ENCODE assay signal across 33 cellular contexts in the genomic region with DNA sequence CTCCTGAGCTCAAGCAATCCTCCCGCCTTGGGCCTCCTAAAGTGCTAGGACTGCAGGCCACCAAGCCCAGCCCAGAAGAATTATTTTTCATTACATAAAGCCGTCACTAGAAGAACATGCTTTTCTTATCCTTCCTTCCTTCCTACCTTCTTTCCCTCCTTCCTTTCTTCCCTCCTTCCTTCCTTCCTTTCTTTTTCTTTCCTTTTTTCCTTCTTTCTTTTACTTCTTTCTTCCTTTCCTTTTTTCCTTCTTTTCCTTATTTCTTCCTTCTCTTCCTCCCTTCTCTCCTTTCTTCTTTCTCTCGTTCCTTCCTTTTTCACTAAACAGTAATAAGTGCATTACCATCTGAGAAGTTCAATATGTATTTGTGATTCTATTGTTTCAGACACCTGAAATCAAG.
"Had no signal": no experiment of that assay in that cellular context is flagged by ENCODE, and none has a peak within 500 bp of the region (broad histone marks: within the 10 kb centered on the region; RNA-seq: fewer than 3 reads in every experiment).

No MANE protein-coding gene starts in this region.

- FAIRE-seq: astrocyte, bronchial epithelial cell had no signal

- H3K27ac ChIP-seq: adrenal gland, ascending aorta, body of pancreas, brain microvascular endothelial cell, breast epithelium, cardiac muscle cell had no signal

- H3K36me3 ChIP-seq: adrenal gland, brain microvascular endothelial cell, breast epithelium had no signal

- H3K4me3 ChIP-seq: adrenal gland, ascending aorta, body of pancreas, breast epithelium, cardiac muscle cell had no signal

- H3K4me1 ChIP-seq: adrenal gland, ascending aorta, body of pancreas, breast epithelium had no signal

- ATAC-seq: activated naive CD4-positive, alpha-beta T cell treated with anti-CD3 and anti-CD28 coated beads, Interleukin-2, amount 50 U/mL, for 72 hours; activated naive CD8-positive, alpha-beta T cell treated with anti-CD3 and anti-CD28 coated beads, Interleukin-2, amount 50 U/mL, for 24 hours; activated T-cell treated with anti-CD3 and anti-CD28 coated beads, Interleukin-2, amount 50 U/mL, for 4 hours; activated T-cell treated with anti-CD3 and anti-CD28 coated beads, Interleukin-2, amount 50 U/mL, for 72 hours; activated T-helper 17 cell treated with anti-CD3 and anti-CD28 coated beads, Interleukin-2, amount 50 U/mL, for 72 hours; body of pancreas had no signal

- H3K9me3 ChIP-seq: adrenal gland, ascending aorta, body of pancreas, breast epithelium had no signal

- DNase-seq: activated effector memory CD4-positive, alpha-beta T cell treated with anti-CD3 and anti-CD28 coated beads, Interleukin-2, amount 50 U/mL, for 16 hours; activated effector memory CD4-positive, alpha-beta T cell treated with Interleukin-2 at 50 U/mL for 16 hours; activated gamma-delta T cell; activated gamma-delta T cell treated with Interleukin-2 at 50 U/mL for 16 hours; activated naive CD4-positive, alpha-beta T cell; activated naive CD4-positive, alpha-beta T cell treated with anti-CD3 and anti-CD28 coated beads for 36 hours; activated naive CD4-positive, alpha-beta T cell treated with anti-CD3 and anti-CD28 coated beads, Interleukin-2, amount 10 ng/mL, durations not matched to agents 7 days and 5 days; activated naive CD4-positive, alpha-beta T cell treated with anti-CD3 and anti-CD28 coated beads, Interleukin-2, amount 50 U/mL, for 16 hours; activated naive CD4-positive, alpha-beta T cell treated with Interleukin-2 at 50 U/mL for 16 hours; activated naive CD8-positive, alpha-beta T cell treated with anti-CD3 and anti-CD28 coated beads for 36 hours; activated naive CD8-positive, alpha-beta T cell treated with anti-CD3 and anti-CD28 coated beads, Interleukin-2, amount 10 ng/mL, durations not matched to agents 7 days and 5 days; activated naive CD8-positive, alpha-beta T cell treated with anti-CD3 and anti-CD28 coated beads, Interleukin-2, amount 50 U/mL, for 24 hours; activated T-cell treated with anti-CD3 and anti-CD28 coated beads, Interleukin-2, amount 50 U/mL, for 24 hours; activated T-cell treated with anti-CD3 and anti-CD28 coated beads, Interleukin-2, amount 50 U/mL, for 4 hours; activated T-cell treated with anti-CD3 and anti-CD28 coated beads, Interleukin-2, amount 50 U/mL, for 48 hours; activated T-cell treated with anti-CD3 and anti-CD28 coated beads, Interleukin-2, amount 50 U/mL, for 72 hours; adrenal gland; amniotic stem cell; amygdala; anterior cingulate cortex; aorta; body of pancreas; brain microvascular endothelial cell; caudate nucleus; central memory CD4-positive, alpha-beta T cell; cerebellar nuclear complex had no signal

- H3K27me3 ChIP-seq: adrenal gland, ascending aorta, body of pancreas, brain microvascular endothelial cell, breast epithelium, cardiac muscle cell had no signal
